In genomic region chr15:55652363-55652762, GRCh38 we compare ENCODE assay signal across 24 cellular contexts.
DNase-seq lines count a peak whose midpoint lies in the region; ATAC-seq and TF ChIP-seq lines count a peak whose summit lies in the region.
"Had no signal": no experiment of that assay in that cellular context is flagged by ENCODE, and none has a peak within 500 bp of the region (broad histone marks: within the 10 kb centered on the region; RNA-seq: fewer than 3 reads in every experiment).

No MANE protein-coding gene starts in this region.

- peak overlapping the region; percentile 51 for H3K56ac ChIP-seq in mesendoderm (ENCODE audit: low read length)

- H2AK5ac ChIP-seq in mesendoderm (ENCODE audit: low read length) = no peak overlapping the region
- H2AK5ac ChIP-seq in trophoblast cell (ENCODE audit: low read length) = no peak overlapping the region

- H3K18ac ChIP-seq in mesendoderm (ENCODE audit: low read length) = peak overlapping the region; percentile 61
- no peak overlapping the region for H3K18ac ChIP-seq in trophoblast cell (ENCODE audit: low read length)

- H4K8ac ChIP-seq in mesendoderm (ENCODE audit: low read depth, low read length) = no peak overlapping the region
- H4K8ac ChIP-seq in trophoblast cell (ENCODE audit: low read depth, low read length) = no peak overlapping the region

- no peak overlapping the region for H2BK15ac ChIP-seq in mesendoderm (replicated peaks; ENCODE audit: low read depth)

- H3K79me1 ChIP-seq in mesendoderm (ENCODE audit: low read length) (no peaks in the 10 kb centered on the region), trophoblast cell (ENCODE audit: low read length) (peaks cover 7% of the 10 kb centered on the region)

- peak; percentile 61 for ATAC-seq in GM23338
- no peak for ATAC-seq in stimulated activated naive CD8-positive, alpha-beta T cell treated with anti-CD3 and anti-CD28 coated beads, Interleukin-15, Interleukin-2, amounts not matched to agents 100 U/mL and 50 U/mL, for 24 hours
- ATAC-seq: A549; CD8-positive, alpha-beta T cell had no signal

- H2BK5ac ChIP-seq in mesendoderm (ENCODE audit: low read length) (no peak overlapping the region), trophoblast cell (ENCODE audit: low read depth, low read length, poor library complexity) (no peak overlapping the region)

- H2BK12ac ChIP-seq in trophoblast cell (ENCODE audit: low read length) = no peak overlapping the region

- no peak overlapping the region for H4K5ac ChIP-seq in mesendoderm (ENCODE audit: low read length)

- CTCF ChIA-PET in Caco-2 (lab: Charles Lee) = interaction anchor here (0.7 kb wide), 1 partner anchor 282 kb away, joined by 4 read pairs; no protein-coding TSS in a partner anchor

- H2AFZ ChIP-seq in GM23338 (no peak overlapping the region), trophoblast cell (ENCODE audit: insufficient read depth, low read length, poor library complexity) (no peak overlapping the region)

- H3K27ac ChIP-seq in GM23338 (ENCODE audit: low read depth) (no peak overlapping the region), mesendoderm (ENCODE audit: low read depth, low read length) (no peak overlapping the region), trophoblast cell (ENCODE audit: low read depth, low read length) (peak overlapping the region; percentile 70)
- H3K27ac ChIP-seq: A549, BLaER1, SK-N-MC had no signal

- H3K4me1 ChIP-seq in GM23338 (ENCODE audit: insufficient read depth) (0 out of 2 replicates have a peak, but pooled peaks cover 11% of the 10 kb centered on the region), mesendoderm (ENCODE audit: control insufficient read depth, low read depth, low read length) (peaks cover 6% of the 10 kb centered on the region), trophoblast cell (ENCODE audit: control insufficient read depth in 1 of 2, insufficient read depth in 2 of 2, low read length in 2 of 2) (peaks cover 2 to 12% of the 10 kb centered on the region in 2 experiments), Caco-2 (0 out of 2 replicates have a peak, but pooled peaks cover 3% of the 10 kb centered on the region)
- H3K4me1 ChIP-seq: BLaER1 had no signal

- H3K27me3 Mint-ChIP-seq in GM23338 (ENCODE audit: insufficient read depth, low read depth, poor library complexity) (peaks cover 5% of the 10 kb centered on the region), immature natural killer cell (ENCODE audit: low read depth in 3 of 3) (peaks cover 0 to 5% (median 4%) of the 10 kb centered on the region in 3 donors), Caco-2 (ENCODE audit: insufficient read depth, unreplicated experiment) (no peaks in the 10 kb centered on the region)
- H3K27me3 Mint-ChIP-seq: IgD-negative memory B cell had no signal

- H3K9ac ChIP-seq in mesendoderm (ENCODE audit: low read length) (no peak overlapping the region), trophoblast cell (ENCODE audit: low read length) (no peak overlapping the region)
- H3K9ac ChIP-seq: BLaER1 had no signal

- H3K79me2 ChIP-seq in GM23338 (replicated peaks; ENCODE audit: insufficient read depth) (no peaks in the 10 kb centered on the region), mesendoderm (ENCODE audit: control insufficient read depth, insufficient read depth, low read length) (no peaks in the 10 kb centered on the region), trophoblast cell (ENCODE audit: control insufficient read depth, insufficient read depth, low read length, poor library complexity) (no peaks in the 10 kb centered on the region)

- 0 out of 2 replicates have a peak overlapping the region, but pooled peaks have one; percentile 25 for H3K4me2 ChIP-seq in GM23338
- H3K4me2 ChIP-seq in mesendoderm (ENCODE audit: low read length) = no peak overlapping the region
- H3K4me2 ChIP-seq in trophoblast cell (ENCODE audit: low read length) = peak overlapping the region; percentile 37
- H3K4me2 ChIP-seq: A549, BLaER1 had no signal

- H2BK120ac ChIP-seq in mesendoderm (ENCODE audit: low read depth, low read length) (no peak overlapping the region), trophoblast cell (ENCODE audit: insufficient read depth, low read length, poor library complexity) (no peak overlapping the region)

- H3K4ac ChIP-seq in mesendoderm (ENCODE audit: low read depth, low read length) (no peak overlapping the region), trophoblast cell (ENCODE audit: low read depth, low read length) (no peak overlapping the region)

- no peaks in the 10 kb centered on the region for H3F3A ChIP-seq in GM23338 (replicated peaks; ENCODE audit: low read depth)

- intact Hi-C loops in Caco-2 (cut with micrococcal nuclease; ENCODE audit: unreplicated experiment) = no loop called here

- H3K23ac ChIP-seq in mesendoderm (ENCODE audit: low read length) (peak overlapping the region; percentile 70), trophoblast cell (ENCODE audit: low read length) (no peak overlapping the region)

- H3K4me3 Mint-ChIP-seq in GM23338 (no peak overlapping the region), immature natural killer cell (no peak overlapping the region), Caco-2 (ENCODE audit: unreplicated experiment) (no peak overlapping the region)
- H3K4me3 Mint-ChIP-seq: CD8-positive, alpha-beta T cell; HFFc6; IgD-negative memory B cell had no signal

- H3K4me1 Mint-ChIP-seq in GM23338 (peaks cover 28% of the 10 kb centered on the region), immature natural killer cell (no peaks in the 10 kb centered on the region), Caco-2 (ENCODE audit: low read depth, unreplicated experiment) (peaks cover 6% of the 10 kb centered on the region)
- H3K4me1 Mint-ChIP-seq: IgD-negative memory B cell had no signal

- H3K36me3 Mint-ChIP-seq in GM23338 (ENCODE audit: low read depth) (no peaks in the 10 kb centered on the region), immature natural killer cell (no peaks in the 10 kb centered on the region), Caco-2 (ENCODE audit: insufficient read depth, unreplicated experiment) (peaks cover 11% of the 10 kb centered on the region)
- H3K36me3 Mint-ChIP-seq: CD8-positive, alpha-beta T cell; IgD-negative memory B cell had no signal

- H3K27me3 ChIP-seq in GM23338 (ENCODE audit: insufficient read depth) (no peaks in the 10 kb centered on the region), mesendoderm (ENCODE audit: insufficient read depth, low read length, poor library complexity) (no peaks in the 10 kb centered on the region), trophoblast cell (ENCODE audit: insufficient read depth, low read length) (no peaks in the 10 kb centered on the region), Caco-2 (replicated peaks; ENCODE audit: control insufficient read depth, insufficient read depth, low read length) (no peaks in the 10 kb centered on the region)
- H3K27me3 ChIP-seq: BLaER1, MG63 had no signal

- H4K91ac ChIP-seq in trophoblast cell (ENCODE audit: low read depth, low read length) = no peak overlapping the region

- H3K36me3 ChIP-seq in GM23338 (ENCODE audit: insufficient read depth) (no peaks in the 10 kb centered on the region), mesendoderm (ENCODE audit: control insufficient read depth, insufficient read depth, low read length) (no peaks in the 10 kb centered on the region), trophoblast cell (ENCODE audit: control insufficient read depth in 1 of 2, insufficient read depth in 2 of 2, low read length in 2 of 2) (peaks cover 13 to 14% of the 10 kb centered on the region in 2 experiments), Caco-2 (ENCODE audit: control insufficient read depth, insufficient read depth, low read length) (no peaks in the 10 kb centered on the region)
- H3K36me3 ChIP-seq: BLaER1, MG63 had no signal

- no peak overlapping the region for H4K12ac ChIP-seq in trophoblast cell (ENCODE audit: low read depth, low read length)

- TF ChIP-seq CTCF in GM23338 (conservative IDR thresholded peaks at IDR 0.05; ENCODE audit: low read depth in 2 of 2) (no peak), Caco-2 (IDR thresholded peaks at IDR 0.05; ENCODE audit: insufficient read depth in 1 of 2, low read depth in 1 of 2, low read length in 1 of 2, severe bottlenecking in 1 of 2, unreplicated experiment in 1 of 2) (no peak)

- no peaks in the 10 kb centered on the region for H4K20me1 ChIP-seq in GM23338 (replicated peaks; ENCODE audit: insufficient read depth)
- H4K20me1 ChIP-seq: BLaER1 had no signal

- WGBS in mesendoderm (ENCODE audit: extremely low coverage, insufficient coverage, low lambda C conversion rate) = no CpG with 5 or more reads among the region's 7 CpGs
- WGBS in trophoblast cell (ENCODE audit: extremely low coverage, insufficient coverage, insufficient read length) = no CpG with 5 or more reads among the region's 7 CpGs

- H3K4me3 ChIP-seq in GM23338 (no peak overlapping the region), mesendoderm (ENCODE audit: low read length) (no peak overlapping the region), trophoblast cell (ENCODE audit: low read depth, low read length) (no peak overlapping the region), Caco-2 (ENCODE audit: low read depth, low read length) (no peak overlapping the region)
- H3K4me3 ChIP-seq: A549, BLaER1, MG63, SK-N-MC had no signal

- H3K9me3 ChIP-seq in trophoblast cell (ENCODE audit: insufficient read depth, low read depth, low read length) (no peaks in the 10 kb centered on the region), Caco-2 (no peaks in the 10 kb centered on the region)
- H3K9me3 ChIP-seq: A549, BLaER1, MG63 had no signal

- H3K9me3 Mint-ChIP-seq in GM23338 (no peaks in the 10 kb centered on the region), immature natural killer cell (no peaks in the 10 kb centered on the region), Caco-2 (ENCODE audit: unreplicated experiment) (no peaks in the 10 kb centered on the region)
- H3K9me3 Mint-ChIP-seq: CD8-positive, alpha-beta T cell; HFFc6; IgD-negative memory B cell had no signal

- H3K14ac ChIP-seq in trophoblast cell (ENCODE audit: low read length) = no peak overlapping the region

- POLR2A ChIA-PET in Caco-2 (lab: Charles Lee) = no interaction called here

- H3K27ac Mint-ChIP-seq in GM23338 (no peak overlapping the region), immature natural killer cell (no peak overlapping the region), Caco-2 (ENCODE audit: unreplicated experiment) (no peak overlapping the region)
- H3K27ac Mint-ChIP-seq: CD8-positive, alpha-beta T cell; HFFc6; IgD-negative memory B cell had no signal

- DNase-seq in GM23338 (ENCODE audit: low spot score) (peak; percentile 27), ecto neural progenitor cell (ENCODE audit: low spot score) (peak; percentile 84), mesendoderm (no peak), trophoblast cell (no peak), immature natural killer cell (no peak), Caco-2 (no peak)
- no peak for DNase-seq in stimulated activated naive CD8-positive, alpha-beta T cell treated with anti-CD3 and anti-CD28 coated beads, Interleukin-15, Interleukin-2, amounts not matched to agents 100 U/mL and 50 U/mL, for 24 hours
- DNase-seq: CD8-positive, alpha-beta T cell; DMS53; H7; HFFc6; Karpas-422; MG63; NCI-H1048; NCI-H1436 treated with DMSO at 0.1 percent for 48 hours; NCI-H2081 treated with DMSO at 0.1 percent for 48 hours; NCI-H524; NCI-H82; OCI-M1; SHP77 had no signal

- no TSS peak for BruUV-seq in Caco-2 (replicated peaks; lab: Mats Ljungman, UMichigan)

- no peaks in the 10 kb centered on the region for H3K9me2 ChIP-seq in GM23338 (ENCODE audit: insufficient read depth)

TF ChIP-seq in GM23338, 12 proteins besides CTCF, POLR2A, EP300 and RAD21 (continues in another document):
- TF ChIP-seq EZH2phosphoT487 (IDR thresholded peaks at IDR 0.05; ENCODE audit: unreplicated experiment) (no peak), ZNF331 (CRISPR knock-in tag; IDR thresholded peaks at IDR 0.05; ENCODE audit: low read depth) (no peak)

Comparison
In these comparisons a context has a peak if more than half of its experiments do, and no peak if none do; other contexts are left out.
1. DNase-seq: peak in GM23338 (single experiment) and ecto neural progenitor cell (single experiment); none in mesendoderm (single experiment), trophoblast cell (0 of 2), stimulated activated naive CD8-positive, alpha-beta T cell treated with anti-CD3 and anti-CD28 coated beads, Interleukin-15, Interleukin-2, amounts not matched to agents 100 U/mL and 50 U/mL, for 24 hours (single experiment), immature natural killer cell (0 of 3) and Caco-2 (0 of 2).